1 cellular context compared by ENCODE assay signal in genomic region chr12:81800298-81801148, GRCh38.
TF ChIP-seq lines count a peak whose summit lies in the region.

No MANE protein-coding gene starts in this region.

TF ChIP-seq in HepG2, 621 proteins besides CTCF, POLR2A, EP300 and RAD21 (continued from another document):
- TF ChIP-seq E2F2 (CRISPR knock-in tag; IDR thresholded peaks at IDR 0.05; ENCODE audit: borderline replicate concordance) (no peak), ZNF792 (CRISPR knock-in tag; IDR thresholded peaks at IDR 0.05) (no peak), NFE2L2 (IDR thresholded peaks at IDR 0.05; ENCODE audit: low read length) (no peak), TCF7L2 (IDR thresholded peaks at IDR 0.05; ENCODE audit: low read depth, low read length) (no peak), GMEB1 (CRISPR knock-in tag; IDR thresholded peaks at IDR 0.05; ENCODE audit: borderline replicate concordance) (no peak), SYNCRIP (IDR thresholded peaks at IDR 0.05; ENCODE audit: insufficient read depth, low read depth, low read length) (no peak), BRCA1 (CRISPR knock-in tag; IDR thresholded peaks at IDR 0.05) (no peak), ZBTB14 (CRISPR knock-in tag; IDR thresholded peaks at IDR 0.05) (no peak), ZNF274 (CRISPR knock-in tag; IDR thresholded peaks at IDR 0.05) (no peak), NR2F2 (IDR thresholded peaks at IDR 0.05; ENCODE audit: borderline replicate concordance, low read depth) (no peak), ZNF660 (CRISPR knock-in tag; IDR thresholded peaks at IDR 0.05; ENCODE audit: borderline replicate concordance, low read depth) (no peak), SNAPC2 (CRISPR knock-in tag; IDR thresholded peaks at IDR 0.05) (no peak)
- TF ChIP-seq, protein P1, sequence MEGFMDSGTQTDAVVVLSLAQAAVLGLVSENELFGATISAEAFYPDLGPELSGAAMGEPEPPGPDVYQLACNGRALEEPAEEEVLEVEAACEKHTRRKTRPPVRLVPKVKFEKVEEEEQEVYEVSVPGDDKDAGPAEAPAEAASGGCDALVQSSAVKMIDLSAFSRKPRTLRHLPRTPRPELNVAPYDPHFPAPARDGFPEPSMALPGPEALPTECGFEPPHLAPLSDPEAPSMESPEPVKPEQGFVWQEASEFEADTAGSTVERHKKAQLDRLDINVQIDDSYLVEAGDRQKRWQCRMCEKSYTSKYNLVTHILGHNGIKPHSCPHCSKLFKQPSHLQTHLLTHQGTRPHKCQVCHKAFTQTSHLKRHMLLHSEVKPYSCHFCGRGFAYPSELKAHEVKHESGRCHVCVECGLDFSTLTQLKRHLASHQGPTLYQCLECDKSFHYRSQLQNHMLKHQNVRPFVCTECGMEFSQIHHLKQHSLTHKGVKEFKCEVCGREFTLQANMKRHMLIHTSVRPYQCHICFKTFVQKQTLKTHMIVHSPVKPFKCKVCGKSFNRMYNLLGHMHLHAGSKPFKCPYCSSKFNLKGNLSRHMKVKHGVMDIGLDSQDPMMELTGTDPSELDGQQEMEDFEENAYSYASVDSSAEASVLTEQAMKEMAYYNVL (CRISPR knock-in tag; IDR thresholded peaks at IDR 0.05; ENCODE audit: borderline replicate concordance), result no peak
